ENCODE assay signal across 8 cellular contexts in genomic region chr2:27583390-27583915, GRCh38. TPM values are rescaled to one million over a fixed set of nuclear protein-coding genes. Genes with fewer than 3 reads are reported as not detected.
DNase-seq lines count a peak whose midpoint lies in the region; ATAC-seq and TF ChIP-seq lines count a peak whose summit lies in the region.

No MANE protein-coding gene starts in this region.

- DNase-seq in Karpas-422 (no peak), breast epithelium (ENCODE audit: low spot score in 2 of 2) (no peak), AG08396 (ENCODE audit: low spot score) (no peak)

- intact Hi-C loops in breast epithelium (cut with DNase I; ENCODE audit: low total_unique reads) = no loop called here

- H3K9ac ChIP-seq in ES-I3 (ENCODE audit: low read depth, low read length) (peak overlapping the region; percentile 97), Karpas-422 (ENCODE audit: low read length) (peak overlapping the region; percentile 78)

- H3K36me3 ChIP-seq in ES-I3 (ENCODE audit: insufficient read depth, low read length) (no peaks in the 10 kb centered on the region), Karpas-422 (ENCODE audit: insufficient read depth, low read length) (peaks cover 13% of the 10 kb centered on the region), breast epithelium (no peaks in the 10 kb centered on the region), mesodermal cell (ENCODE audit: control insufficient read depth, insufficient read depth, low read length) (peaks cover 18% of the 10 kb centered on the region)

- H3K9me2 ChIP-seq in Karpas-422 (replicated peaks; ENCODE audit: insufficient read depth, low read length) = no peaks in the 10 kb centered on the region; the same call in 1 of the 2 replicates

- no peak overlapping the region for H3K27ac ChIP-seq in Karpas-422 (ENCODE audit: low read length)
- peak overlapping the region; percentile 74 to 78 for H3K27ac ChIP-seq in breast epithelium
- H3K27ac ChIP-seq in mesodermal cell (ENCODE audit: low read depth, low read length, severe bottlenecking) = peak overlapping the region; percentile 51

- TF ChIP-seq CTCF in breast epithelium (IDR thresholded peaks at IDR 0.05) = no peak

- WGBS in mesodermal cell (ENCODE audit: insufficient coverage in 2 of 2), 2 experiments = 8 to 21% methylated on average over 4 to 11 of the region's 12 CpGs

- no peaks in the 10 kb centered on the region for H4K20me1 ChIP-seq in Karpas-422 (ENCODE audit: insufficient read depth, low read depth, low read length)

- no peak for ATAC-seq in HG03457 (IDR thresholded peaks at IDR 0.05; ENCODE audit: unreplicated experiment)
- ATAC-seq in HG02884 (IDR thresholded peaks at IDR 0.05; ENCODE audit: unreplicated experiment) = no peak
- ATAC-seq in HG02571 (IDR thresholded peaks at IDR 0.05; ENCODE audit: unreplicated experiment) = no peak

- no peak for TF ChIP-seq POLR2A in breast epithelium (IDR thresholded peaks at IDR 0.05)

- no peaks in the 10 kb centered on the region for H3K9me3 ChIP-seq in ES-I3 (ENCODE audit: control insufficient read depth, insufficient read depth, low read length)
- H3K9me3 ChIP-seq in Karpas-422 (ENCODE audit: low read length) = no peaks in the 10 kb centered on the region
- H3K9me3 ChIP-seq in breast epithelium = peaks cover 8 to 11% of the 10 kb centered on the region in 2 donors
- no peaks in the 10 kb centered on the region for H3K9me3 ChIP-seq in mesodermal cell (ENCODE audit: control insufficient read depth, low read length)

- peaks cover 54% of the 10 kb centered on the region for H3K79me2 ChIP-seq in Karpas-422 (ENCODE audit: low read length)

- H2AFZ ChIP-seq in Karpas-422 (ENCODE audit: low read length) = peak overlapping the region; percentile 35; the same call in 1 of the 2 replicates

- H3K4me3 ChIP-seq in Karpas-422 (ENCODE audit: low read length) (peak overlapping the region; percentile 86), breast epithelium (peak overlapping the region; percentile 65 to 73 (median 70)), mesodermal cell (ENCODE audit: extremely low read depth, insufficient read depth, low read length, poor library complexity, severe bottlenecking) (peak overlapping the region; percentile 86)

- no peaks in the 10 kb centered on the region for H3K27me3 ChIP-seq in Karpas-422 (ENCODE audit: low read length)
- no peaks in the 10 kb centered on the region for H3K27me3 ChIP-seq in breast epithelium

- H3K4me2 ChIP-seq in Karpas-422 (ENCODE audit: low read depth, low read length, poor library complexity, severe bottlenecking) = peak overlapping the region; percentile 67

- H3K4me1 ChIP-seq in ES-I3 (ENCODE audit: insufficient read depth, low read length) = peaks cover 7% of the 10 kb centered on the region; the same call in 1 of the 2 replicates
- peaks cover 19% of the 10 kb centered on the region for H3K4me1 ChIP-seq in Karpas-422 (ENCODE audit: low read length)
- H3K4me1 ChIP-seq in breast epithelium = no peaks in the 10 kb centered on the region
- H3K4me1 ChIP-seq in mesodermal cell (ENCODE audit: control insufficient read depth, insufficient read depth, low read length, poor library complexity, severe bottlenecking) = no peaks in the 10 kb centered on the region

RNA-seq across cellular contexts. Expression of gene ZNF512, which starts 0.6 kb away (rescaled TPM):
- total RNA-seq in Karpas-422 (2014; rRNA removed; shearing (Covaris generic); ENCODE audit: low replicate concordance) = 38.3 and 43.7 TPM in 2 replicates
- total RNA-seq in breast epithelium = 10 to 100 TPM; 28.8 to 42.7 (median 39.7) TPM
- 21.9 TPM for polyA plus RNA-seq in mesodermal cell (2013, experiment 1 of 2)
- 27.4 TPM for polyA plus RNA-seq in mesodermal cell (2013, experiment 2 of 2)

RNA-seq across cellular contexts. Expression of gene CCDC121, which starts 45.4 kb away (rescaled TPM):
- total RNA-seq in Karpas-422 (2014; rRNA removed; shearing (Covaris generic); ENCODE audit: low replicate concordance) = 1.2 and 2.9 TPM in 2 replicates
- total RNA-seq in breast epithelium = 1 to 10 TPM; 4.9 to 8.9 (median 5.1) TPM
- polyA plus RNA-seq in mesodermal cell (2013, experiment 1 of 2) = 3.1 TPM
- 3.5 TPM for polyA plus RNA-seq in mesodermal cell (2013, experiment 2 of 2)

RNA-seq across cellular contexts. Expression of gene GPN1, which starts 45.4 kb away (rescaled TPM):
- total RNA-seq in Karpas-422 (2014; rRNA removed; shearing (Covaris generic); ENCODE audit: low replicate concordance) = 24.4 and 30.0 TPM in 2 replicates
- 10 to 100 TPM; 24.2 to 30.3 (median 25.6) TPM for total RNA-seq in breast epithelium
- 50.9 TPM for polyA plus RNA-seq in mesodermal cell (2013, experiment 1 of 2)
- polyA plus RNA-seq in mesodermal cell (2013, experiment 2 of 2) = 53.0 TPM
